9 cellular contexts compared by ENCODE assay signal in genomic region chr4:102687373-102687981, GRCh38.
DNase-seq lines count a peak whose midpoint lies in the region; ATAC-seq and TF ChIP-seq lines count a peak whose summit lies in the region.
"Had no signal": no experiment of that assay in that cellular context is flagged by ENCODE, and none has a peak within 500 bp of the region (broad histone marks: within the 10 kb centered on the region; RNA-seq: fewer than 3 reads in every experiment).

No MANE protein-coding gene starts in this region.

- TF ChIP-seq CTCF in GM13977 (IDR thresholded peaks at IDR 0.05; ENCODE audit: extremely low read depth, insufficient read depth, missing control alignments): no peak
- no peak for TF ChIP-seq CTCF in ascending aorta (IDR thresholded peaks at IDR 0.05)

- in situ Hi-C loops in GM13977 (cut with MboI; ENCODE audit: low pct_unique_long_range_greater_than_20kb, low sequenced_read_pairs, unreplicated experiment): no loop called here

- peaks cover 0 to 3% of the 10 kb centered on the region in 2 donors for H3K36me3 ChIP-seq in ascending aorta

- no peak overlapping the region for H3K27ac ChIP-seq in ascending aorta

- no peaks in the 10 kb centered on the region for H3K4me1 ChIP-seq in ascending aorta

- peak; percentile 94 for ATAC-seq in GM21619 (IDR thresholded peaks at IDR 0.05; ENCODE audit: unreplicated experiment)
- ATAC-seq in HG03575 (IDR thresholded peaks at IDR 0.05; ENCODE audit: extremely low read depth, insufficient number of reproducible peaks, low FRiP score, unreplicated experiment): peak; percentile 76

- intact Hi-C loops in ascending aorta (cut with DNase I): no loop called here

- H3K4me3 ChIP-seq in ascending aorta: no peak overlapping the region

- H3K27me3 ChIP-seq in ascending aorta: no peaks in the 10 kb centered on the region

- DNase-seq in GM13977 (ENCODE audit: low spot score) (peak; percentile 32), glomerular visceral epithelial cell (ENCODE audit: extremely low spot score) (peak; percentile 28), DMS114 treated with DMSO at 0.1 percent for 48 hours (lab: John Stamatoyannopoulos, UW; ENCODE audit: unreplicated experiment) (no peak), ascending aorta (ENCODE audit: low spot score in 2 of 2) (no peak), DMS153 treated with DMSO at 0.1 percent for 48 hours (lab: John Stamatoyannopoulos, UW; ENCODE audit: unreplicated experiment) (no peak)
- no peak for DNase-seq in activated CD4-positive, alpha-beta T cell treated with anti-CD3 and anti-CD28 coated beads for 1 hour
- DNase-seq: stimulated activated naive CD4-positive, alpha-beta T cell had no signal

- H3K9me3 ChIP-seq in ascending aorta: no peaks in the 10 kb centered on the region

Comparison
In these comparisons a context has a peak if more than half of its experiments do, and no peak if none do; other contexts are left out.
1. DNase-seq: peak in GM13977 (single experiment) and glomerular visceral epithelial cell (single experiment); none in DMS114 treated with DMSO at 0.1 percent for 48 hours (single experiment), activated CD4-positive, alpha-beta T cell treated with anti-CD3 and anti-CD28 coated beads for 1 hour (single experiment), ascending aorta (0 of 2) and DMS153 treated with DMSO at 0.1 percent for 48 hours (single experiment).